Comparison of ENCODE assay signal across 2 cellular contexts in genomic region chr13:31352467-31352866, GRCh38.
TF ChIP-seq lines count a peak whose summit lies in the region.

No MANE protein-coding gene starts in this region.

TF ChIP-seq in GM23338, 12 proteins besides CTCF, POLR2A, EP300 and RAD21:
- TF ChIP-seq REST (IDR thresholded peaks at IDR 0.05; ENCODE audit: unreplicated experiment) (no peak), ZNF114 (CRISPR knock-in tag; IDR thresholded peaks at IDR 0.05) (no peak), NANOG (IDR thresholded peaks at IDR 0.05; ENCODE audit: borderline replicate concordance) (no peak), STAT1 (IDR thresholded peaks at IDR 0.05; ENCODE audit: unreplicated experiment) (no peak), ETS1 (IDR thresholded peaks at IDR 0.05) (no peak), EZH2phosphoT487 (IDR thresholded peaks at IDR 0.05; ENCODE audit: unreplicated experiment) (no peak), ZNF331 (CRISPR knock-in tag; IDR thresholded peaks at IDR 0.05; ENCODE audit: low read depth) (no peak), JUNB (IDR thresholded peaks at IDR 0.05; ENCODE audit: unreplicated experiment) (no peak), EZH2 (IDR thresholded peaks at IDR 0.05; ENCODE audit: low read depth, unreplicated experiment) (no peak), CREB1 (CRISPR knock-in tag; IDR thresholded peaks at IDR 0.05; ENCODE audit: low read depth) (no peak)

TF ChIP-seq in IMR-90, 13 proteins besides CTCF, POLR2A, EP300 and RAD21 (continued from another document):
- TF ChIP-seq ELK1 (IDR thresholded peaks at IDR 0.05; ENCODE audit: borderline replicate concordance, low read depth, low read length) = no peak
- no peak for TF ChIP-seq RFX5 (IDR thresholded peaks at IDR 0.05; ENCODE audit: low read depth, low read length)
- TF ChIP-seq MXI1 (IDR thresholded peaks at IDR 0.05; ENCODE audit: borderline replicate concordance, low read depth, low read length) = no peak
- no peak for TF ChIP-seq USF2 (IDR thresholded peaks at IDR 0.05; ENCODE audit: low read depth, low read length)
- TF ChIP-seq CHD1 (IDR thresholded peaks at IDR 0.05; ENCODE audit: low read depth, low read length) = no peak
- TF ChIP-seq MAFK (IDR thresholded peaks at IDR 0.05; ENCODE audit: low read depth, low read length) = no peak
- no peak for TF ChIP-seq RCOR1 (IDR thresholded peaks at IDR 0.05; ENCODE audit: insufficient replicate concordance, low read length)
- TF ChIP-seq FOS (IDR thresholded peaks at IDR 0.05; ENCODE audit: low read depth, low read length) = no peak
- TF ChIP-seq BHLHE40 (IDR thresholded peaks at IDR 0.05; ENCODE audit: low read depth, low read length) = no peak
- TF ChIP-seq SMC3 (IDR thresholded peaks at IDR 0.05; ENCODE audit: low read depth, low read length) = no peak
